In the genomic region with DNA sequence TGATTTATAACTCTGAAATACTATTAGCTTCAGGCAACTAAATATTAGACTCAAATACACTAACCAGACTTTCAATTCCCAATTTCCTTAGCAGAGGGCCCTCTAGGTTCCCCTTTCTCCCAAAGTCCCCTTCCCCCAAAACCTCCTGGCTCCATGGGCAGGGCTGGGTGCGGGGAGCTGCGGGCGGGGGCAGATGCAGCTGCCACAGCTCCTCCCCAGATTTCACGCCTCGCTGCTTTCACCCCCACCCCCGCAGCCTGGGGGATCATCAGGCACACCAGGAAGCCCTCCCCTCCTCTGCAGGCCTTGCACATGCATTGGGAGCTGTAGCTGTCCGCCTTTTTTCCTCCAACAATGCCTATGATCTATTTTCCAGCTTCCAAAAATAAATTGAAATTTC, we compare ENCODE assay signal across 17 cellular contexts.
DNase-seq lines count a peak whose midpoint lies in the region; TF ChIP-seq lines count a peak whose summit lies in the region.
"Had no signal": no experiment of that assay in that cellular context is flagged by ENCODE, and none has a peak within 500 bp of the region (broad histone marks: within the 10 kb centered on the region; RNA-seq: fewer than 3 reads in every experiment).

No MANE protein-coding gene starts in this region.

- peak overlapping the region; percentile 5 for H3K27ac Mint-ChIP-seq in glutamatergic neuron (ENCODE audit: unreplicated experiment)
- H3K27ac Mint-ChIP-seq: CD4-positive, alpha-beta memory T cell had no signal

- no peaks in the 10 kb centered on the region for H3K4me1 ChIP-seq in breast epithelium

- intact Hi-C loops in breast epithelium (cut with DNase I; ENCODE audit: low total_unique reads): no loop called here

- H3K27ac ChIP-seq in breast epithelium: no peak overlapping the region

- no peak for TF ChIP-seq CTCF in glutamatergic neuron (IDR thresholded peaks at IDR 0.05; ENCODE audit: partially characterized antibody, unreplicated experiment)
- TF ChIP-seq CTCF in breast epithelium (IDR thresholded peaks at IDR 0.05): no peak

- DNase-seq in H7 (peak; percentile 56), MV-4-11 (lab: John Stamatoyannopoulos, UW) (peak; percentile 12), glutamatergic neuron (no peak), pons (ENCODE audit: low spot score) (peak; percentile 8), breast epithelium (ENCODE audit: low spot score in 2 of 2) (no peak), NCI-H1417 treated with DMSO at 0.1 percent for 48 hours (lab: John Stamatoyannopoulos, UW) (no peak)
- no peak for DNase-seq in effector CD4-positive, alpha-beta T cell
- DNase-seq: Calu3; CD4-positive, alpha-beta memory T cell; DMS53; NCI-H1105 treated with DMSO at 0.1 percent for 48 hours; NCI-H187 treated with DMSO at 0.1 percent for 48 hours; NCI-H2171; NCI-H510A; NCI-H774; SK-N-SH had no signal

- no peaks in the 10 kb centered on the region for H3K27me3 ChIP-seq in H7 (ENCODE audit: control insufficient read depth, insufficient read depth, low read length)
- H3K27me3 ChIP-seq in breast epithelium: no peaks in the 10 kb centered on the region

- H3K36me3 Mint-ChIP-seq in glutamatergic neuron (ENCODE audit: unreplicated experiment): peaks cover 4% of the 10 kb centered on the region
- H3K36me3 Mint-ChIP-seq: CD4-positive, alpha-beta memory T cell had no signal

- H3K9me3 Mint-ChIP-seq in glutamatergic neuron (ENCODE audit: unreplicated experiment): peaks cover 4% of the 10 kb centered on the region
- H3K9me3 Mint-ChIP-seq: CD4-positive, alpha-beta memory T cell; H9 had no signal

- H3K4me3 Mint-ChIP-seq in glutamatergic neuron (ENCODE audit: unreplicated experiment): no peak overlapping the region
- H3K4me3 Mint-ChIP-seq: CD4-positive, alpha-beta memory T cell; H9 had no signal

- H3K4me1 Mint-ChIP-seq in glutamatergic neuron (ENCODE audit: low read depth, unreplicated experiment): peaks cover 15% of the 10 kb centered on the region
- H3K4me1 Mint-ChIP-seq: CD4-positive, alpha-beta memory T cell had no signal

- no peak for TF ChIP-seq POLR2A in breast epithelium (IDR thresholded peaks at IDR 0.05)

- H3K36me3 ChIP-seq in H7 (replicated peaks; ENCODE audit: control insufficient read depth, insufficient read depth, low read length): no peaks in the 10 kb centered on the region
- H3K36me3 ChIP-seq in breast epithelium: no peaks in the 10 kb centered on the region

- H3K4me3 ChIP-seq in H7 (ENCODE audit: insufficient read depth, low read depth, low read length): no peak overlapping the region
- H3K4me3 ChIP-seq in breast epithelium: no peak overlapping the region

- H3K9me3 ChIP-seq in breast epithelium: no peaks in the 10 kb centered on the region
- H3K9me3 ChIP-seq: SK-N-SH had no signal

- H3K27me3 Mint-ChIP-seq in glutamatergic neuron (ENCODE audit: unreplicated experiment): no peaks in the 10 kb centered on the region

Comparison
In these comparisons a context has a peak if more than half of its experiments do, and no peak if none do; other contexts are left out.
1. DNase-seq: peak in H7 (single experiment), MV-4-11 (single experiment) and pons (single experiment); none in glutamatergic neuron (single experiment), effector CD4-positive, alpha-beta T cell (single experiment), breast epithelium (0 of 2) and NCI-H1417 treated with DMSO at 0.1 percent for 48 hours (single experiment).